ENCODE assay signal across 16 cellular contexts in the genomic region with DNA sequence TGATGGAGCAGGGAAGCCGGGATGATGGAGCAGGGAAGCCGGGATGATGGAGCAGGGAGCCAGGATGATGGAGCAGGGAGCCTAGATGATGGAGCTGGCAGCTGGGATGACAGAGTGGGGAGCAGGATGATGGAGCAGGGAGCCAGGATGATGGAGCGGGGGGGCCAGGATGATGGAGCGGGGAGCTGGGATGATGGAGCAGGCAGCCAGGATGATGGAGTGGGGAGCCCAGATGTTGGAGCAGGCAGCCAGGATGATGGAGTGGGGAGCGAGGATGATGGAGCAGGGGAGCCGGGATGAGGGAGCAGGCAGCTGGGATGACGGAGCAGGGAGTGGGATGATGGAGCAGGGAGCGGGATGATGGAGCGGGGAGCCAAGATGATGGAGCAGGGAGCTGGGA. TPM values are rescaled to one million over a fixed set of nuclear protein-coding genes. Genes with fewer than 3 reads are reported as not detected.
A peak's percentile ranks its signal among the peaks of the same experiment; 100 is the strongest.
DNase-seq lines count a peak whose midpoint lies in the region; ATAC-seq lines count a peak whose summit lies in the region.
"Had no signal": no experiment of that assay in that cellular context is flagged by ENCODE, and none has a peak within 500 bp of the region (broad histone marks: within the 10 kb centered on the region; RNA-seq: fewer than 3 reads in every experiment).

No MANE protein-coding gene starts in this region.

- H3K36me3 Mint-ChIP-seq in activated naive CD4-positive, alpha-beta T cell treated with anti-CD3 and anti-CD28 coated beads, Interleukin-2, amount 50 U/mL, for 24 hours, result peaks cover 7% of the 10 kb centered on the region
- peaks cover 7% of the 10 kb centered on the region for H3K36me3 Mint-ChIP-seq in activated T-helper 1 cell treated with anti-CD3 and anti-CD28 coated beads, Interleukin-12 subunit alpha, Interleukin-12 subunit beta, Interleukin-2, Interleukin-4 antibody, amounts not matched to agents 30 ng/mL and 10 ng/mL and 1 ng/mL, durations not matched to agents 14 hours and 24 hours and 36 hours (ENCODE audit: low read depth)
- H3K36me3 Mint-ChIP-seq: mesothelial cell of epicardium had no signal

- H3K36me3 ChIP-seq in thymus (ENCODE audit: control insufficient read depth, insufficient read depth), result peaks cover 11% of the 10 kb centered on the region
- H3K36me3 ChIP-seq: cardiac muscle cell had no signal

- H3K4me3 ChIP-seq in thymus (ENCODE audit: low read length), result no peak overlapping the region
- H3K4me3 ChIP-seq: cardiac muscle cell, psoas muscle had no signal

- H3K4me1 ChIP-seq in thymus (ENCODE audit: control insufficient read depth, insufficient read depth, low read length), result peaks cover 55% of the 10 kb centered on the region

- H3K4me1 Mint-ChIP-seq in activated naive CD4-positive, alpha-beta T cell treated with anti-CD3 and anti-CD28 coated beads, Interleukin-2, amount 50 U/mL, for 24 hours, result peaks cover 67% of the 10 kb centered on the region
- H3K4me1 Mint-ChIP-seq in activated T-helper 1 cell treated with anti-CD3 and anti-CD28 coated beads, Interleukin-12 subunit alpha, Interleukin-12 subunit beta, Interleukin-2, Interleukin-4 antibody, amounts not matched to agents 30 ng/mL and 10 ng/mL and 1 ng/mL, durations not matched to agents 14 hours and 24 hours and 36 hours (ENCODE audit: low read depth), result peaks cover 56% of the 10 kb centered on the region

- H3K27me3 Mint-ChIP-seq in activated naive CD4-positive, alpha-beta T cell treated with anti-CD3 and anti-CD28 coated beads, Interleukin-2, amount 50 U/mL, for 24 hours, result no peaks in the 10 kb centered on the region
- H3K27me3 Mint-ChIP-seq in activated T-helper 1 cell treated with anti-CD3 and anti-CD28 coated beads, Interleukin-12 subunit alpha, Interleukin-12 subunit beta, Interleukin-2, Interleukin-4 antibody, amounts not matched to agents 30 ng/mL and 10 ng/mL and 1 ng/mL, durations not matched to agents 14 hours and 24 hours and 36 hours (ENCODE audit: insufficient read depth), result peaks cover 1% of the 10 kb centered on the region

- peak overlapping the region; percentile 94 for H3K27ac Mint-ChIP-seq in activated naive CD4-positive, alpha-beta T cell treated with anti-CD3 and anti-CD28 coated beads, Interleukin-2, amount 50 U/mL, for 24 hours
- H3K27ac Mint-ChIP-seq in activated T-helper 1 cell treated with anti-CD3 and anti-CD28 coated beads, Interleukin-12 subunit alpha, Interleukin-12 subunit beta, Interleukin-2, Interleukin-4 antibody, amounts not matched to agents 30 ng/mL and 10 ng/mL and 1 ng/mL, durations not matched to agents 14 hours and 24 hours and 36 hours, result peak overlapping the region; percentile 89

- ATAC-seq in GM19023 (IDR thresholded peaks at IDR 0.05; ENCODE audit: unreplicated experiment) (no peak), GM21381 (IDR thresholded peaks at IDR 0.05; ENCODE audit: unreplicated experiment) (no peak), HG03439 (IDR thresholded peaks at IDR 0.05; ENCODE audit: unreplicated experiment) (no peak)
- ATAC-seq: activated T-cell treated with anti-CD3 and anti-CD28 coated beads, Interleukin-2, amount 50 U/mL, for 72 hours; psoas muscle; Right ventricle myocardium inferior had no signal

- DNase-seq in activated naive CD4-positive, alpha-beta T cell (lab: John Stamatoyannopoulos, UW), result no peak
- DNase-seq in activated T-helper 1 cell treated with anti-CD3 and anti-CD28 coated beads, Interleukin-12 subunit alpha, Interleukin-12 subunit beta, Interleukin-2, Interleukin-4 antibody, amounts not matched to agents 30 ng/mL and 10 ng/mL and 1 ng/mL, durations not matched to agents 14 hours and 24 hours and 36 hours (ENCODE audit: low spot score), result no peak
- DNase-seq in islet precursor cell, result peak; percentile 26
- DNase-seq: activated T-cell treated with anti-CD3 and anti-CD28 coated beads, Interleukin-2, amount 50 U/mL, for 72 hours; AML-193; EL; NCI-H524 treated with DMSO at 0.1 percent for 48 hours; psoas muscle had no signal

- H3K27me3 ChIP-seq in thymus (ENCODE audit: control insufficient read depth, insufficient read depth), result no peaks in the 10 kb centered on the region
- H3K27me3 ChIP-seq: cardiac muscle cell had no signal

- intact Hi-C loops in activated T-helper 1 cell treated with anti-CD3 and anti-CD28 coated beads, Interleukin-12 subunit alpha, Interleukin-12 subunit beta, Interleukin-2, Interleukin-4 antibody, amounts not matched to agents 30 ng/mL and 10 ng/mL and 1 ng/mL, durations not matched to agents 14 hours and 24 hours and 36 hours (cut with micrococcal nuclease), result no loop called here

- peaks cover 6% of the 10 kb centered on the region for H3K9me3 Mint-ChIP-seq in activated naive CD4-positive, alpha-beta T cell treated with anti-CD3 and anti-CD28 coated beads, Interleukin-2, amount 50 U/mL, for 24 hours
- H3K9me3 Mint-ChIP-seq in activated T-helper 1 cell treated with anti-CD3 and anti-CD28 coated beads, Interleukin-12 subunit alpha, Interleukin-12 subunit beta, Interleukin-2, Interleukin-4 antibody, amounts not matched to agents 30 ng/mL and 10 ng/mL and 1 ng/mL, durations not matched to agents 14 hours and 24 hours and 36 hours, result peaks cover 10% of the 10 kb centered on the region

- peak overlapping the region; percentile 36 for H3K27ac ChIP-seq in thymus (ENCODE audit: low read depth)
- H3K27ac ChIP-seq: cardiac muscle cell had no signal

- 98% methylated on average over 9 of the region's 9 CpGs for WGBS in thymus

- H3K4me3 Mint-ChIP-seq in activated naive CD4-positive, alpha-beta T cell treated with anti-CD3 and anti-CD28 coated beads, Interleukin-2, amount 50 U/mL, for 24 hours, result no peak overlapping the region
- H3K4me3 Mint-ChIP-seq in activated T-helper 1 cell treated with anti-CD3 and anti-CD28 coated beads, Interleukin-12 subunit alpha, Interleukin-12 subunit beta, Interleukin-2, Interleukin-4 antibody, amounts not matched to agents 30 ng/mL and 10 ng/mL and 1 ng/mL, durations not matched to agents 14 hours and 24 hours and 36 hours, result no peak overlapping the region
- H3K4me3 Mint-ChIP-seq: mesothelial cell of epicardium had no signal

- H3K9me3 ChIP-seq in thymus (ENCODE audit: control insufficient read depth), result no peaks in the 10 kb centered on the region
- H3K9me3 ChIP-seq: psoas muscle had no signal

RNA-seq across cellular contexts. Expression of a gene that starts 16.0 kb away (rescaled TPM):
- 67.6 and 67.9 TPM in 2 replicates for total RNA-seq in activated T-helper 1 cell treated with anti-CD3 and anti-CD28 coated beads, Interleukin-12 subunit alpha, Interleukin-12 subunit beta, Interleukin-2, Interleukin-4 antibody, amounts not matched to agents 30 ng/mL and 10 ng/mL and 1 ng/mL, durations not matched to agents 14 hours and 24 hours and 36 hours
- 33.9 TPM for polyA plus RNA-seq in thymus
